ENCODE assay signal across 12 cellular contexts in the genomic region with DNA sequence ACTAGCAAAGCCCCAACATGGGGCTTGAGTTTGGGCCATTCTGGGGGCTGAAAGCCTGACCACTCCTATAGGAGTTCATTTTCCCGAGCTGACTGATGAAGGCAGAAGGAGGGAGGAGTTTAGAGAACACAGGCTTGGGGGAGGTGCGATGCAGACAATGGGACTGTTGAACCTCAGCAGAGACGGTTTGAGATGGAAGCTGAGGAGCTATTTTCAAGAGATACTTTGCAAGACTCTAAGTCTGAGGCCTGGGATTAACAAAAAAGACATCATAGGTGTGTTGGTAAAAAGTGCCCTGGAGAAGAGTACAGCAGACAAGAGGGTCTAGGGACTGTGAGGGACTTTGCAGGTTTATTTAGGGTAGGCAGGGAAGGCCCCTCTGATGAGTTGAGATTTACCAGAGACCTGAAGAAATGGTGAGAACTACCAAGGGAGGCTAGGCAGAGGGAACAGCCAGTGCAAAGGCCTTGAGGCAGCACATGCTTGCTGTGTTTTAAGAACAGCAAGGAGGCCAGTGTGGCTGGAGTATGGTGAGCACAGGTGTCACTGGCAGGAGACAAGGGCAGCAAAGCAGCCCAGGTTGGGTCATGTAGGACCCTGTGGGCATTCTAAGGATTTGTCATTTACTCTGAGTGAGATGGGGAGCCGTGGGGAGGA. TPM values are rescaled to one million over a fixed set of nuclear protein-coding genes. Genes with fewer than 3 reads are reported as not detected.
DNase-seq lines count a peak whose midpoint lies in the region; ATAC-seq, FAIRE-seq and TF ChIP-seq lines count a peak whose summit lies in the region.
"Had no signal": no experiment of that assay in that cellular context is flagged by ENCODE, and none has a peak within 500 bp of the region (broad histone marks: within the 10 kb centered on the region; RNA-seq: fewer than 3 reads in every experiment).

No MANE protein-coding gene starts in this region.

- no peak overlapping the region for H3K9ac ChIP-seq in SK-N-SH

- peaks cover 7 to 9% of the 10 kb centered on the region in 2 experiments; a peak in 1 of 4 replicates for H3K4me1 ChIP-seq in SK-N-SH (ENCODE audit: control insufficient read depth in 1 of 2, insufficient read depth in 2 of 2, low read depth in 1 of 2, low read length in 1 of 2)
- H3K4me1 ChIP-seq in OCI-LY7 (ENCODE audit: insufficient read depth, low read length, poor library complexity, severe bottlenecking): peaks cover 87% of the 10 kb centered on the region
- peaks cover 70 to 78% of the 10 kb centered on the region in 2 donors for H3K4me1 ChIP-seq in gastrocnemius medialis

- POLR2A ChIA-PET in SK-N-SH (lab: Yijun Ruan, JAX): no interaction called here
- POLR2A ChIA-PET in OCI-LY7 (lab: Charles Lee): interaction anchor here (0.6 to 1.5 kb wide), 4 partner anchors 9 to 29 kb away, joined by 3 to 6 read pairs (median 4); no protein-coding TSS in a partner anchor

- H3K27me3 Mint-ChIP-seq in glutamatergic neuron (ENCODE audit: unreplicated experiment): peaks cover 16% of the 10 kb centered on the region

- H3F3A ChIP-seq in SK-N-SH (replicated peaks; ENCODE audit: insufficient read depth): peaks cover 16% of the 10 kb centered on the region

- no peak for DNase-seq in SK-N-SH
- peak; percentile 75 for DNase-seq in OCI-LY7 (ENCODE audit: low spot score)
- peak; percentile 32 for DNase-seq in glutamatergic neuron
- no peak for DNase-seq in gastrocnemius medialis
- no peak for DNase-seq in GM12892 (ENCODE audit: insufficient read length)
- DNase-seq: cerebellar nuclear complex had no signal

- TF ChIP-seq CTCF in SK-N-SH (IDR thresholded peaks at IDR 0.05) (no peak), OCI-LY7 (conservative IDR thresholded peaks at IDR 0.05; ENCODE audit: low read length) (no peak), glutamatergic neuron (IDR thresholded peaks at IDR 0.05; ENCODE audit: partially characterized antibody, unreplicated experiment) (no peak), gastrocnemius medialis (IDR thresholded peaks at IDR 0.05 in 4 of 5, conservative IDR thresholded peaks at IDR 0.05 in 1 of 5) (no peak)

- TF ChIP-seq POLR2A in gastrocnemius medialis (IDR thresholded peaks at IDR 0.05) (no peak), GM12892 (IDR thresholded peaks at IDR 0.05; ENCODE audit: low read depth, low read length) (no peak)

- CTCF ChIA-PET in SK-N-SH (lab: Yijun Ruan, JAX) (no interaction called here), OCI-LY7 (lab: Charles Lee; ENCODE audit: unreplicated experiment) (no interaction called here)

- ATAC-seq in SK-N-SH treated with all-trans-retinoic acid at 6 μM for 48 hours: no peak
- ATAC-seq in gastrocnemius medialis: no peak
- ATAC-seq in HG03342 (IDR thresholded peaks at IDR 0.05; ENCODE audit: unreplicated experiment): no peak
- no peak for ATAC-seq in GM18868 (IDR thresholded peaks at IDR 0.05; ENCODE audit: unreplicated experiment)
- ATAC-seq: pancreas had no signal

- H3K27me3 ChIP-seq in SK-N-SH (ENCODE audit: insufficient read depth): no peaks in the 10 kb centered on the region
- H3K27me3 ChIP-seq in gastrocnemius medialis: no peaks in the 10 kb centered on the region
- H3K27me3 ChIP-seq: pancreas, vagina had no signal

- H3K4me1 Mint-ChIP-seq in glutamatergic neuron (ENCODE audit: low read depth, unreplicated experiment): peaks cover 24% of the 10 kb centered on the region

- in situ Hi-C loops in gastrocnemius medialis (cut with MboI; ENCODE audit: low sequenced_read_pairs in 4 of 4): no loop called here

- 81% methylated on average over 4 of the region's 4 CpGs for WGBS in SK-N-SH (ENCODE audit: low lambda C conversion rate)

- H3K27ac Mint-ChIP-seq in glutamatergic neuron (ENCODE audit: unreplicated experiment): peak overlapping the region; percentile 96

- H2AFZ ChIP-seq in SK-N-SH (ENCODE audit: low read depth) (0 out of 2 replicates have a peak overlapping the region, but pooled peaks have one; percentile 65), OCI-LY7 (ENCODE audit: low read length) (peak overlapping the region; percentile 88)

- intact Hi-C loops in OCI-LY7 (cut with micrococcal nuclease; ENCODE audit: unreplicated experiment) (no loop called here), gastrocnemius medialis (cut with DNase I; ENCODE audit: low total_unique reads) (no loop called here)

- H3K79me2 ChIP-seq in SK-N-SH (ENCODE audit: insufficient read depth) (no peaks in the 10 kb centered on the region), OCI-LY7 (ENCODE audit: insufficient read depth, low read depth, low read length) (no peaks in the 10 kb centered on the region)

- TF ChIP-seq EP300 in SK-N-SH (IDR thresholded peaks at IDR 0.05; ENCODE audit: borderline replicate concordance in 1 of 2, low read depth in 1 of 2, low read length in 1 of 2): no peak

- no TSS peak for BruUV-seq in OCI-LY7 (replicated peaks; lab: Mats Ljungman, UMichigan)

- H3K4me2 ChIP-seq in SK-N-SH: no peak overlapping the region
- H3K4me2 ChIP-seq in OCI-LY7 (ENCODE audit: low read length): peak overlapping the region; percentile 80

- no peak for TF ChIP-seq RAD21 in SK-N-SH (IDR thresholded peaks at IDR 0.05; ENCODE audit: low read length)

- H3K9me2 ChIP-seq in SK-N-SH (no peaks in the 10 kb centered on the region), OCI-LY7 (ENCODE audit: insufficient read depth, low read length) (no peaks in the 10 kb centered on the region)

- H3K4me3 Mint-ChIP-seq in glutamatergic neuron (ENCODE audit: unreplicated experiment): peak overlapping the region; percentile 58

- H3K9me3 ChIP-seq in SK-N-SH (no peaks in the 10 kb centered on the region), OCI-LY7 (ENCODE audit: low read length) (no peaks in the 10 kb centered on the region), gastrocnemius medialis (no peaks in the 10 kb centered on the region)
- H3K9me3 ChIP-seq: pancreas, vagina had no signal

- H4K20me1 ChIP-seq in SK-N-SH (ENCODE audit: insufficient read depth) (no peaks in the 10 kb centered on the region), OCI-LY7 (ENCODE audit: insufficient read depth, low read length) (no peaks in the 10 kb centered on the region)

- peaks cover 8% of the 10 kb centered on the region for H3K9me3 Mint-ChIP-seq in glutamatergic neuron (ENCODE audit: unreplicated experiment)

- H3K27ac ChIP-seq in SK-N-SH (ENCODE audit: low read depth in 2 of 2, low read length in 1 of 2): no peak overlapping the region
- H3K27ac ChIP-seq in OCI-LY7 (ENCODE audit: low read depth, low read length, poor library complexity, severe bottlenecking): peak overlapping the region; percentile 83
- H3K27ac ChIP-seq in gastrocnemius medialis: peak overlapping the region; percentile 88 to 95 (median 92)
- H3K27ac ChIP-seq: pancreas, vagina had no signal

- H3K4me3 ChIP-seq in SK-N-SH (ENCODE audit: low read depth in 2 of 2, low read length in 1 of 2) (no peak overlapping the region), OCI-LY7 (ENCODE audit: low read depth, low read length, poor library complexity, severe bottlenecking) (peak overlapping the region; percentile 34), gastrocnemius medialis (no peak overlapping the region)
- H3K4me3 ChIP-seq: pancreas, vagina had no signal

- H3K36me3 ChIP-seq in SK-N-SH (replicated peaks in 1 of 2; ENCODE audit: control insufficient read depth in 1 of 2, insufficient read depth in 2 of 2, low read length in 1 of 2) (no peaks in the 10 kb centered on the region), OCI-LY7 (ENCODE audit: insufficient read depth, low read length) (no peaks in the 10 kb centered on the region), gastrocnemius medialis (no peaks in the 10 kb centered on the region)
- H3K36me3 ChIP-seq: pancreas, vagina had no signal

- H3K36me3 Mint-ChIP-seq in glutamatergic neuron (ENCODE audit: unreplicated experiment): no peaks in the 10 kb centered on the region

- no peak for FAIRE-seq in GM12892 (lab: Jason Lieb, UNC)
- FAIRE-seq: pancreas, RCC 7860 had no signal

TF ChIP-seq in SK-N-SH, 30 proteins besides CTCF, POLR2A, EP300 and RAD21 (continues in another document):
- TF ChIP-seq PBX3 (IDR thresholded peaks at IDR 0.05) (no peak), SMC3 (IDR thresholded peaks at IDR 0.05; ENCODE audit: low read depth, low read length) (no peak), RXRA (IDR thresholded peaks at IDR 0.05; ENCODE audit: borderline replicate concordance, low read depth) (no peak), GABPA (IDR thresholded peaks at IDR 0.05; ENCODE audit: low read depth) (no peak)

TF ChIP-seq in SK-N-SH treated with all-trans-retinoic acid at 6 μM for 48 hours, 23 proteins besides CTCF, POLR2A, EP300 and RAD21 (continues in another document):
- TF ChIP-seq SNAI2 (CRISPR knock-in tag; IDR thresholded peaks at IDR 0.05): no peak
- TF ChIP-seq, protein P1, sequence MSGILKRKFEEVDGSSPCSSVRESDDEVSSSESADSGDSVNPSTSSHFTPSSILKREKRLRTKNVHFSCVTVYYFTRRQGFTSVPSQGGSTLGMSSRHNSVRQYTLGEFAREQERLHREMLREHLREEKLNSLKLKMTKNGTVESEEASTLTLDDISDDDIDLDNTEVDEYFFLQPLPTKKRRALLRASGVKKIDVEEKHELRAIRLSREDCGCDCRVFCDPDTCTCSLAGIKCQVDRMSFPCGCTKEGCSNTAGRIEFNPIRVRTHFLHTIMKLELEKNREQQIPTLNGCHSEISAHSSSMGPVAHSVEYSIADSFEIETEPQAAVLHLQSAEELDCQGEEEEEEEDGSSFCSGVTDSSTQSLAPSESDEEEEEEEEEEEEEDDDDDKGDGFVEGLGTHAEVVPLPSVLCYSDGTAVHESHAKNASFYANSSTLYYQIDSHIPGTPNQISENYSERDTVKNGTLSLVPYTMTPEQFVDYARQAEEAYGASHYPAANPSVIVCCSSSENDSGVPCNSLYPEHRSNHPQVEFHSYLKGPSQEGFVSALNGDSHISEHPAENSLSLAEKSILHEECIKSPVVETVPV (CRISPR knock-in tag; IDR thresholded peaks at IDR 0.05): no peak
- TF ChIP-seq TCF4 (CRISPR knock-in tag; IDR thresholded peaks at IDR 0.05; ENCODE audit: borderline replicate concordance): no peak
- TF ChIP-seq PPARA (CRISPR knock-in tag; IDR thresholded peaks at IDR 0.05; ENCODE audit: borderline replicate concordance): no peak
- no peak for TF ChIP-seq ZNF8 (CRISPR knock-in tag; IDR thresholded peaks at IDR 0.05)
- no peak for TF ChIP-seq ESRRG (CRISPR knock-in tag; IDR thresholded peaks at IDR 0.05)
- TF ChIP-seq ZFP30 (CRISPR knock-in tag; IDR thresholded peaks at IDR 0.05): no peak
- no peak for TF ChIP-seq BACH2 (CRISPR knock-in tag; IDR thresholded peaks at IDR 0.05; ENCODE audit: borderline replicate concordance)

RNA-seq across cellular contexts. Expression of gene PCBP1, which starts 31.6 kb away (rescaled TPM):
- 60.7 and 94.0 TPM in 2 replicates for polyA plus RNA-seq in SK-N-SH (2012; rRNA removed)
- 79.9 and 99.1 TPM in 2 replicates for polyA plus RNA-seq in SK-N-SH (2012; cell fraction: cytosol; rRNA removed)
- polyA plus RNA-seq in SK-N-SH (2012; cell fraction: nucleus; rRNA removed): 61.4 and 69.9 TPM in 2 replicates
- 54.8 and 58.2 TPM in 2 replicates for total RNA-seq in OCI-LY7 (2014; rRNA removed; shearing (Covaris generic))
- total RNA-seq in OCI-LY7 (2022): 393 and 423 TPM in 2 replicates
- total RNA-seq in glutamatergic neuron (ENCODE audit: unreplicated experiment): 301 TPM
- 100 to 1,000 TPM; 178 to 296 (median 262) TPM for total RNA-seq in gastrocnemius medialis
- 146 TPM for polyA plus RNA-seq in GM12892 (2012; ENCODE audit: missing spikeins)

Comparison
In these comparisons a context has a peak if more than half of its experiments do, and no peak if none do; other contexts are left out.
1. DNase-seq: peak in OCI-LY7 (single experiment) and glutamatergic neuron (single experiment); none in SK-N-SH (single experiment), gastrocnemius medialis (0 of 2) and GM12892 (single experiment).
2. H3K27ac ChIP-seq: peak in OCI-LY7 (single experiment) and gastrocnemius medialis (4 of 4); none in SK-N-SH (0 of 2).